ENCODE assay signal across 26 cellular contexts in the genomic region with DNA sequence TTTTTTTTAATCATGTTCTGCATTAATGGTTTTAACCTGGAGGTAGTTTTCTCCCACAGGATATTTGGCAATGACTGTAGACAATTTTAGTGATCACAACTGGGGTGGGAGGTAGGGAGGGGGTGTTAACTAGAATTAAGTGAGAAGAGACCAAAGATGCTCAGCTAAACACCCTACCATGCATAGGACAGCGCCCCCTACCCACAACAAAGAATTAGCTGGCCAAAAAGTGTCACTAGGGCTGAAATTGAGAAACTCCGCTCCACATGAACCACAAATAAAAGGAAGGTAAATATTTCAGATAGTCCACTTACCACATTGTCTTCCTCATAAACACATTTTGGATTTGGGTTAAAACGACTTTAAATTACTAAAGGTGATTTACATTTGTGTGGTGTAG.
DNase-seq lines count a peak whose midpoint lies in the region; ATAC-seq and TF ChIP-seq lines count a peak whose summit lies in the region.
"Had no signal": no experiment of that assay in that cellular context is flagged by ENCODE, and none has a peak within 500 bp of the region (broad histone marks: within the 10 kb centered on the region; RNA-seq: fewer than 3 reads in every experiment).

No MANE protein-coding gene starts in this region.

- H3K27ac ChIP-seq in WERI-Rb-1: no peak overlapping the region
- H3K27ac ChIP-seq: BLaER1 treated with 17β-estradiol and CSF1 and Interleukin-3, amounts not matched to agents 10 nM and 100 nM; parathyroid adenoma had no signal

- H3K4me1 Mint-ChIP-seq in neural crest cell: no peaks in the 10 kb centered on the region
- H3K4me1 Mint-ChIP-seq: activated CD4-positive, alpha-beta T cell treated with anti-CD3 and anti-CD28 coated beads for 36 hours; activated naive CD8-positive, alpha-beta T cell treated with anti-CD3 and anti-CD28 coated beads for 36 hours; nephron progenitor cell had no signal

- H3K27me3 ChIP-seq in WERI-Rb-1 (ENCODE audit: insufficient read depth, low read depth, severe bottlenecking): no peaks in the 10 kb centered on the region
- H3K27me3 ChIP-seq: BLaER1 treated with 17β-estradiol and CSF1 and Interleukin-3, amounts not matched to agents 10 nM and 100 nM had no signal

- no peak overlapping the region for H3K27ac Mint-ChIP-seq in neural crest cell (ENCODE audit: unreplicated experiment)
- H3K27ac Mint-ChIP-seq: activated CD4-positive, alpha-beta T cell treated with anti-CD3 and anti-CD28 coated beads for 36 hours; activated naive CD8-positive, alpha-beta T cell treated with anti-CD3 and anti-CD28 coated beads for 36 hours; nephron progenitor cell had no signal

- no peaks in the 10 kb centered on the region for H3K9me3 Mint-ChIP-seq in neural crest cell

- TF ChIP-seq CTCF in GM12873 (IDR thresholded peaks at IDR 0.05; ENCODE audit: insufficient read depth, low read depth, low read length, missing control alignments) (peak; percentile 16), WERI-Rb-1 (IDR thresholded peaks at IDR 0.05; ENCODE audit: low read depth, low read length) (0 out of 2 replicates have a peak, but pooled peaks have one; percentile 33), neural crest cell (conservative IDR thresholded peaks at IDR 0.05) (peak; percentile 26)

- no peaks in the 10 kb centered on the region for H3K36me3 ChIP-seq in WERI-Rb-1
- H3K36me3 ChIP-seq: BLaER1 treated with 17β-estradiol and CSF1 and Interleukin-3, amounts not matched to agents 10 nM and 100 nM had no signal

- no peaks in the 10 kb centered on the region for H3K9me3 ChIP-seq in WERI-Rb-1 (ENCODE audit: severe bottlenecking)
- H3K9me3 ChIP-seq: Caco-2 had no signal

- no peak overlapping the region for H3K4me3 Mint-ChIP-seq in neural crest cell
- H3K4me3 Mint-ChIP-seq: activated CD4-positive, alpha-beta T cell treated with anti-CD3 and anti-CD28 coated beads for 36 hours; activated naive CD8-positive, alpha-beta T cell treated with anti-CD3 and anti-CD28 coated beads for 36 hours; nephron progenitor cell had no signal

- ATAC-seq in HG03039 (IDR thresholded peaks at IDR 0.05; ENCODE audit: unreplicated experiment): no peak
- ATAC-seq: activated CD4-positive, alpha-beta T cell treated with anti-CD3 and anti-CD28 coated beads for 36 hours; sciatic nerve had no signal

- DNase-seq in HuH-7.5 (ENCODE audit: low spot score) (peak; percentile 19), WERI-Rb-1 (peak; percentile 11), neural crest cell (ENCODE audit: low read depth, low spot score) (no peak), GM19238 (ENCODE audit: insufficient read length, low spot score) (no peak), NCI-H524 treated with DMSO at 0.1 percent for 48 hours (lab: John Stamatoyannopoulos, UW) (no peak), NCI-H2107 treated with DMSO at 0.1 percent for 48 hours (lab: John Stamatoyannopoulos, UW; ENCODE audit: unreplicated experiment) (no peak)
- DNase-seq: activated CD4-positive, alpha-beta T cell treated with anti-CD3 and anti-CD28 coated beads for 36 hours; activated naive CD8-positive, alpha-beta T cell treated with anti-CD3 and anti-CD28 coated beads for 36 hours; activated T-cell treated with anti-CD3 and anti-CD28 coated beads for 4 hours; aorta; Caco-2; effector CD8-positive, alpha-beta T cell; erythroblast; head of caudate nucleus; Karpas-422; mammary epithelial cell; NCI-H1048; NCI-H1694 treated with DMSO at 0.1 percent for 48 hours; NCI-H524; nephron progenitor cell; stimulated activated naive CD4-positive, alpha-beta T cell treated with Interleukin-2 at 50 U/mL for 16 hours had no signal

- H3K36me3 Mint-ChIP-seq in neural crest cell (ENCODE audit: low read depth): peaks cover 5% of the 10 kb centered on the region
- H3K36me3 Mint-ChIP-seq: activated naive CD8-positive, alpha-beta T cell treated with anti-CD3 and anti-CD28 coated beads for 36 hours had no signal

- H3K27me3 Mint-ChIP-seq in neural crest cell (ENCODE audit: low read depth): no peaks in the 10 kb centered on the region
- H3K27me3 Mint-ChIP-seq: activated CD4-positive, alpha-beta T cell treated with anti-CD3 and anti-CD28 coated beads for 36 hours; activated naive CD8-positive, alpha-beta T cell treated with anti-CD3 and anti-CD28 coated beads for 36 hours had no signal

- no peak overlapping the region for H3K4me3 ChIP-seq in WERI-Rb-1 (ENCODE audit: low read depth, low read length)
- H3K4me3 ChIP-seq: BLaER1 treated with 17β-estradiol and CSF1 and Interleukin-3, amounts not matched to agents 10 nM and 100 nM had no signal

Comparison
In these comparisons a context has a peak if more than half of its experiments do, and no peak if none do; other contexts are left out.
1. DNase-seq: peak in HuH-7.5 (single experiment) and WERI-Rb-1 (single experiment); none in neural crest cell (single experiment), GM19238 (single experiment), NCI-H524 treated with DMSO at 0.1 percent for 48 hours (single experiment) and NCI-H2107 treated with DMSO at 0.1 percent for 48 hours (single experiment).
2. Peak in every context shown above with its lines, with median percentiles within 50 percentile points of each other: CTCF ChIP-seq.